Comparison of ENCODE assay signal across 8 cellular contexts in genomic region chr19:3821857-3822364, GRCh38. TPM values are rescaled to one million over a fixed set of nuclear protein-coding genes. Genes with fewer than 3 reads are reported as not detected.
DNase-seq lines count a peak whose midpoint lies in the region; ATAC-seq and TF ChIP-seq lines count a peak whose summit lies in the region.

No MANE protein-coding gene starts in this region.

- intact Hi-C loops in left ventricle myocardium inferior (cut with micrococcal nuclease) = no loop called here

- ATAC-seq in HG03025 (IDR thresholded peaks at IDR 0.05; ENCODE audit: low FRiP score, unreplicated experiment) = no peak
- no peak for ATAC-seq in GM21381 (IDR thresholded peaks at IDR 0.05; ENCODE audit: unreplicated experiment)

- TF ChIP-seq CTCF in SU-DHL-6 (IDR thresholded peaks at IDR 0.05; ENCODE audit: insufficient read depth, low read length, poor library complexity, severe bottlenecking) (peak; percentile 92), left ventricle myocardium inferior (IDR thresholded peaks at IDR 0.05; ENCODE audit: borderline replicate concordance) (peak; percentile 99)

- H3K27ac ChIP-seq in SU-DHL-6 (ENCODE audit: low read depth, low read length) (no peak overlapping the region), left ventricle myocardium inferior (replicated peaks) (no peak overlapping the region)

- H2AFZ ChIP-seq in SU-DHL-6 (ENCODE audit: low read depth, low read length, severe bottlenecking) = no peak overlapping the region

- H3K27me3 ChIP-seq in SU-DHL-6 (ENCODE audit: low read length) = no peaks in the 10 kb centered on the region
- H3K27me3 ChIP-seq in left ventricle myocardium inferior (ENCODE audit: low read depth) = peaks cover 26% of the 10 kb centered on the region

- no peaks in the 10 kb centered on the region for H3K79me2 ChIP-seq in SU-DHL-6 (ENCODE audit: insufficient read depth, low read length)

- H3K9me3 ChIP-seq in SU-DHL-6 (ENCODE audit: insufficient read depth, low read length) (no peaks in the 10 kb centered on the region), left ventricle myocardium inferior (replicated peaks) (no peaks in the 10 kb centered on the region)

- H3K9me2 ChIP-seq in SU-DHL-6 (replicated peaks; ENCODE audit: insufficient read depth, low read length) = no peaks in the 10 kb centered on the region

- no peak overlapping the region for H3K27ac Mint-ChIP-seq in activated naive CD8-positive, alpha-beta T cell

- H3K36me3 ChIP-seq in SU-DHL-6 (ENCODE audit: low read length) (no peaks in the 10 kb centered on the region), left ventricle myocardium inferior (no peaks in the 10 kb centered on the region)

- H3K9me3 Mint-ChIP-seq in activated naive CD8-positive, alpha-beta T cell (ENCODE audit: low read depth) = no peaks in the 10 kb centered on the region

- no peak overlapping the region for H3K9ac ChIP-seq in SU-DHL-6 (ENCODE audit: low read length)

- peak overlapping the region; percentile 30 for H3K4me3 Mint-ChIP-seq in activated naive CD8-positive, alpha-beta T cell

- H3K27me3 Mint-ChIP-seq in activated naive CD8-positive, alpha-beta T cell = no peaks in the 10 kb centered on the region

- no peaks in the 10 kb centered on the region for H3K36me3 Mint-ChIP-seq in activated naive CD8-positive, alpha-beta T cell

- peaks cover 9% of the 10 kb centered on the region for H3K4me1 ChIP-seq in left ventricle myocardium inferior

- H3F3A ChIP-seq in SU-DHL-6 (ENCODE audit: insufficient read depth) = no peaks in the 10 kb centered on the region

- peaks cover 19% of the 10 kb centered on the region for H3K4me1 Mint-ChIP-seq in activated naive CD8-positive, alpha-beta T cell (ENCODE audit: low read depth)

- peak; percentile 92 for DNase-seq in CD1c-positive myeloid dendritic cell (ENCODE audit: extremely low spot score)
- peak; percentile 14 for DNase-seq in HT-29 (ENCODE audit: low spot score)
- peak; percentile 66 for DNase-seq in left ventricle myocardium inferior
- peak; percentile 76 to 89 for DNase-seq in stimulated activated CD4-positive, alpha-beta T cell treated with anti-CD3 and anti-CD28 coated beads, Interleukin-12 subunit alpha, Interleukin-12 subunit beta, amount 100 ng/mL, for 24 hours (ENCODE audit: low read depth in 2 of 2)

- no peaks in the 10 kb centered on the region for H4K20me1 ChIP-seq in SU-DHL-6 (ENCODE audit: low read depth, low read length)

- H3K4me3 ChIP-seq in SU-DHL-6 (ENCODE audit: insufficient read depth, low read length, poor library complexity, severe bottlenecking) (no peak overlapping the region), left ventricle myocardium inferior (no peak overlapping the region)

- H3K4me2 ChIP-seq in SU-DHL-6 (ENCODE audit: low read depth, low read length, poor library complexity, severe bottlenecking) = no peak overlapping the region

RNA-seq across cellular contexts. Expression of gene MATK, which starts 35.7 kb away (rescaled TPM):
- 0.92 TPM in 1 of 2 replicates, not detected in the other for total RNA-seq in HT-29 (2014; rRNA removed; shearing (Covaris generic))
- total RNA-seq in left ventricle myocardium inferior = 0.14 TPM

RNA-seq across cellular contexts. Expression of gene ZFR2, which starts 46.9 kb away (rescaled TPM):
- total RNA-seq in HT-29 (2014; rRNA removed; shearing (Covaris generic)) = not detected in 2 replicates
- total RNA-seq in left ventricle myocardium inferior = not detected

RNA-seq across cellular contexts. Expression of gene RAX2, which starts 49.9 kb away (rescaled TPM):
- total RNA-seq in HT-29 (2014; rRNA removed; shearing (Covaris generic)) = not detected in 2 replicates
- total RNA-seq in left ventricle myocardium inferior = not detected

RNA-seq across cellular contexts. Expression of gene ATCAY, which starts 58.6 kb away (rescaled TPM):
- total RNA-seq in HT-29 (2014; rRNA removed; shearing (Covaris generic)) = not detected in 2 replicates
- total RNA-seq in left ventricle myocardium inferior = not detected

RNA-seq across cellular contexts. Expression of gene MRPL54, which starts 59.4 kb away (rescaled TPM):
- 50.7 and 59.5 TPM in 2 replicates for total RNA-seq in HT-29 (2014; rRNA removed; shearing (Covaris generic))
- total RNA-seq in left ventricle myocardium inferior = 64.1 TPM

Comparison
In these comparisons a context has a peak if more than half of its experiments do, and no peak if none do; other contexts are left out.
1. DNase-seq: peak in every context shown above with its lines; median percentile 92 in CD1c-positive myeloid dendritic cell; 82 in stimulated activated CD4-positive, alpha-beta T cell treated with anti-CD3 and anti-CD28 coated beads, Interleukin-12 subunit alpha, Interleukin-12 subunit beta, amount 100 ng/mL, for 24 hours; 66 in left ventricle myocardium inferior; 14 in HT-29.